Comparison of ENCODE assay signal across 16 cellular contexts in the genomic region with DNA sequence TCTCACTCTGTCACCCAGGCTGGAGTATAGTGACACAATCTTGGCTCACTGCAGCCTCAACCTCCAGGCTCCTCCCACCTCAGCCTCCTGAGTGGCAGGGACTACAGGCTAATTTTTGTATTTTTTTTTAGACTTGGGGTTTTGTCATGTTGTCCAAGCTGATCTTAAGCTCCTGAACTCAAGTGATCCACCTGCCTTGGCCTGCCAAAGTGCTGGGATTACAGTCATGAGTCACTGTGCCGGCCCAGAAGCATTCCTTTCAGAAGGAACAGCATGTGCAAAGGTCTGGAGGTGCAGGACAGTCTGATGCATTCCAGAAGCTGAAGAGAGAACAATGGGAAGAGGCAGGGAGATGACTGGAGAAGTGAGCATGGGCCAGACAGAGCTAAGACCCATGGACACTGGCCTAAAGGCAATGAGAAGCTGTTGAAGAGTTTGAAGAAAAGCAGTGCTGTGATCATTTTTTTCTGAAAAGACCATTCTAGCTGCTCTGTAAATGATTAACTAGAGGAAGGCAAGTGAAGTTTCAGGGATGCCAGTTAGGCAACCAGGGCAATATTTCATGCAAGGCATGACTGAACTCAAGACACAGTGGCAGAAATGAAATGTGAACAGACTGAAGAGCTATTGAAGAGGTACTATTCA. TPM values are rescaled to one million over a fixed set of nuclear protein-coding genes. Genes with fewer than 3 reads are reported as not detected.
DNase-seq lines count a peak whose midpoint lies in the region; ATAC-seq, FAIRE-seq and TF ChIP-seq lines count a peak whose summit lies in the region.
"Had no signal": no experiment of that assay in that cellular context is flagged by ENCODE, and none has a peak within 500 bp of the region (broad histone marks: within the 10 kb centered on the region; RNA-seq: fewer than 3 reads in every experiment).

No MANE protein-coding gene starts in this region.

- CTCF ChIA-PET in Caco-2 (lab: Charles Lee) (no interaction called here), HEK293 (lab: Yijun Ruan, JAX) (interaction anchor here (0.7 kb wide), 1 partner anchor 374 kb away, joined by 4 read pairs; no protein-coding TSS in a partner anchor), T-cell (lab: Charles Lee) (no interaction called here)

- H3K4me1 Mint-ChIP-seq in Caco-2 (ENCODE audit: low read depth, unreplicated experiment) (peaks cover 25% of the 10 kb centered on the region), astrocyte (ENCODE audit: low read depth, unreplicated experiment) (peaks cover 17% of the 10 kb centered on the region), T-cell (no peaks in the 10 kb centered on the region)
- H3K4me1 Mint-ChIP-seq: activated CD4-positive, alpha-beta T cell treated with anti-CD3 and anti-CD28 coated beads, Interleukin-2, amount 10 ng/mL, durations not matched to agents 7 days and 5 days; IgD-negative memory B cell had no signal

- peaks cover 54% of the 10 kb centered on the region for H3K36me3 Mint-ChIP-seq in Caco-2 (ENCODE audit: insufficient read depth, unreplicated experiment)
- H3K36me3 Mint-ChIP-seq in astrocyte (ENCODE audit: low read depth, unreplicated experiment): peaks cover 9% of the 10 kb centered on the region
- peaks cover 47% of the 10 kb centered on the region for H3K36me3 Mint-ChIP-seq in T-cell

- H3K27ac Mint-ChIP-seq in Caco-2 (ENCODE audit: unreplicated experiment) (peak overlapping the region; percentile 25), astrocyte (ENCODE audit: unreplicated experiment) (peak overlapping the region; percentile 5), T-cell (no peak overlapping the region)
- H3K27ac Mint-ChIP-seq: activated CD4-positive, alpha-beta T cell treated with anti-CD3 and anti-CD28 coated beads, Interleukin-2, amount 10 ng/mL, durations not matched to agents 7 days and 5 days; activated T-helper 1 cell treated with anti-CD3 and anti-CD28 coated beads, Interleukin-12 subunit alpha, Interleukin-12 subunit beta, Interleukin-2, Interleukin-4 antibody, amounts not matched to agents 30 ng/mL and 10 ng/mL and 1 ng/mL, durations not matched to agents 14 hours and 24 hours and 36 hours had no signal

- peak; percentile 38 to 56 for DNase-seq in Caco-2
- no peak for DNase-seq in astrocyte (ENCODE audit: low read depth)
- DNase-seq in right lobe of liver: peak in 1 of 3 donors; percentile 21
- no peak for DNase-seq in T-cell
- DNase-seq in NCI-H1048 (lab: John Stamatoyannopoulos, UW): no peak
- no peak for DNase-seq in WERI-Rb-1
- DNase-seq: activated CD4-positive, alpha-beta T cell treated with anti-CD3 and anti-CD28 coated beads, Interleukin-2, amount 10 ng/mL, durations not matched to agents 7 days and 5 days; aorta; naive thymus-derived CD4-positive, alpha-beta T cell; NCI-H187 treated with DMSO at 0.1 percent for 48 hours; NK-92 treated with Interleukin-12 subunit alpha and Interleukin-12 subunit beta, amount 100 ng/mL, for 24 hours had no signal

- peaks cover 6% of the 10 kb centered on the region; the same call in 1 of the 2 replicates for H3K9me3 ChIP-seq in Caco-2
- no peaks in the 10 kb centered on the region for H3K9me3 ChIP-seq in HEK293 (ENCODE audit: control insufficient read depth, insufficient read depth, low read depth, low read length)
- H3K9me3 ChIP-seq in astrocyte (ENCODE audit: insufficient read depth, low read depth, low read length): no peaks in the 10 kb centered on the region
- no peaks in the 10 kb centered on the region for H3K9me3 ChIP-seq in right lobe of liver
- H3K9me3 ChIP-seq in WERI-Rb-1 (ENCODE audit: severe bottlenecking): no peaks in the 10 kb centered on the region
- H3K9me3 ChIP-seq: upper lobe of left lung had no signal

- TF ChIP-seq POLR2A in right lobe of liver (IDR thresholded peaks at IDR 0.05): no peak

- peak; percentile 67 to 91 (median 85) for ATAC-seq in right lobe of liver
- no peak for ATAC-seq in GM21423 (IDR thresholded peaks at IDR 0.05; ENCODE audit: unreplicated experiment)
- no peak for ATAC-seq in T-cell (replicated peaks in 1 of 4)
- ATAC-seq: naive thymus-derived CD4-positive, alpha-beta T cell had no signal

- H3K4me2 ChIP-seq in astrocyte (ENCODE audit: low read length): no peak overlapping the region

- TF ChIP-seq CTCF in Caco-2 (IDR thresholded peaks at IDR 0.05; ENCODE audit: insufficient read depth in 1 of 2, low read depth in 1 of 2, low read length in 1 of 2, severe bottlenecking in 1 of 2, unreplicated experiment in 1 of 2) (no peak), HEK293 (tag by site-specific recombination; IDR thresholded peaks at IDR 0.05) (no peak), astrocyte (IDR thresholded peaks at IDR 0.05; ENCODE audit: insufficient read depth, low read depth, low read length) (no peak), right lobe of liver (IDR thresholded peaks at IDR 0.05) (no peak), WERI-Rb-1 (IDR thresholded peaks at IDR 0.05; ENCODE audit: low read depth, low read length) (no peak)

- intact Hi-C loops in Caco-2 (cut with micrococcal nuclease; ENCODE audit: unreplicated experiment): loop anchor here (1.0 kb wide), 1 partner anchor 44 kb away; no protein-coding TSS in a partner anchor
- intact Hi-C loops in right lobe of liver (cut with DNase I): no loop called here

- POLR2A ChIA-PET in Caco-2 (lab: Charles Lee) (no interaction called here), HEK293 (lab: Yijun Ruan, JAX) (interaction anchor here (2.3 kb wide), 1 partner anchor 110 kb away, joined by 8 read pairs; a partner anchor contains a TSS), T-cell (lab: Charles Lee) (interaction anchor here in 1 of 2 donors (0.7 kb wide), 1 partner anchor 172 kb away, joined by 3 read pairs; no protein-coding TSS in a partner anchor)

- H3K9me3 Mint-ChIP-seq in Caco-2 (ENCODE audit: unreplicated experiment) (peaks cover 20% of the 10 kb centered on the region), astrocyte (ENCODE audit: unreplicated experiment) (peaks cover 4% of the 10 kb centered on the region), T-cell (no peaks in the 10 kb centered on the region)
- H3K9me3 Mint-ChIP-seq: activated T-helper 1 cell treated with anti-CD3 and anti-CD28 coated beads, Interleukin-12 subunit alpha, Interleukin-12 subunit beta, Interleukin-2, Interleukin-4 antibody, amounts not matched to agents 30 ng/mL and 10 ng/mL and 1 ng/mL, durations not matched to agents 14 hours and 24 hours and 36 hours had no signal

- no peak overlapping the region for H3K9ac ChIP-seq in astrocyte (ENCODE audit: low read length)

- no peak overlapping the region for H3K27ac ChIP-seq in HEK293 (ENCODE audit: extremely low read depth, low read depth, low read length)
- no peak overlapping the region for H3K27ac ChIP-seq in astrocyte (ENCODE audit: low read depth, low read length)
- peak overlapping the region in 1 of 3 donors; percentile 48 for H3K27ac ChIP-seq in right lobe of liver
- no peak overlapping the region for H3K27ac ChIP-seq in WERI-Rb-1

- no TSS peak for BruUV-seq in Caco-2 (replicated peaks; lab: Mats Ljungman, UMichigan)

- H3K4me1 ChIP-seq in Caco-2 (peaks cover 35% of the 10 kb centered on the region), HEK293 (ENCODE audit: control insufficient read depth, insufficient read depth, low read length) (no peaks in the 10 kb centered on the region), astrocyte (ENCODE audit: insufficient read depth, low read length) (peaks cover 8% of the 10 kb centered on the region), right lobe of liver (peaks cover 0 to 23% (median 0%) of the 10 kb centered on the region in 4 donors)

- H2AFZ ChIP-seq in astrocyte (ENCODE audit: low read depth, low read length): no peak overlapping the region

- H3K27me3 Mint-ChIP-seq in Caco-2 (ENCODE audit: insufficient read depth, unreplicated experiment) (no peaks in the 10 kb centered on the region), astrocyte (ENCODE audit: low read depth, unreplicated experiment) (no peaks in the 10 kb centered on the region), T-cell (no peaks in the 10 kb centered on the region)
- H3K27me3 Mint-ChIP-seq: activated CD4-positive, alpha-beta T cell treated with anti-CD3 and anti-CD28 coated beads, Interleukin-2, amount 10 ng/mL, durations not matched to agents 7 days and 5 days; IgD-negative memory B cell; naive thymus-derived CD4-positive, alpha-beta T cell had no signal

- no peaks in the 10 kb centered on the region for H3K79me2 ChIP-seq in astrocyte (ENCODE audit: insufficient read depth, low read length)

- no peak for FAIRE-seq in astrocyte (lab: Jason Lieb, UNC)

- H3K36me3 ChIP-seq in Caco-2 (ENCODE audit: control insufficient read depth, insufficient read depth, low read length): no peaks in the 10 kb centered on the region
- peaks cover 0 to under 1% of the 10 kb centered on the region in 2 experiments; a peak in 2 of 3 replicates for H3K36me3 ChIP-seq in HEK293 (ENCODE audit: control insufficient read depth in 2 of 2, insufficient read depth in 1 of 2, low read length in 2 of 2)
- H3K36me3 ChIP-seq in astrocyte (ENCODE audit: insufficient read depth, low read length): no peaks in the 10 kb centered on the region
- no peaks in the 10 kb centered on the region for H3K36me3 ChIP-seq in right lobe of liver
- peaks cover 7% of the 10 kb centered on the region for H3K36me3 ChIP-seq in WERI-Rb-1

- no peaks in the 10 kb centered on the region for H3K27me3 ChIP-seq in Caco-2 (replicated peaks; ENCODE audit: control insufficient read depth, insufficient read depth, low read length)
- no peaks in the 10 kb centered on the region for H3K27me3 ChIP-seq in astrocyte (ENCODE audit: insufficient read depth, low read length)
- no peaks in the 10 kb centered on the region for H3K27me3 ChIP-seq in right lobe of liver
- H3K27me3 ChIP-seq in WERI-Rb-1 (ENCODE audit: insufficient read depth, low read depth, severe bottlenecking): no peaks in the 10 kb centered on the region
- H3K27me3 ChIP-seq: upper lobe of left lung had no signal

- 20% methylated on average over 1 of the region's 1 CpG for WGBS in right lobe of liver (ENCODE audit: insufficient coverage, low coverage, low lambda C conversion rate, missing lambda C conversion rate)

- no peaks in the 10 kb centered on the region for H4K20me1 ChIP-seq in astrocyte (ENCODE audit: insufficient read depth, low read length)

- no peak overlapping the region for H3K4me3 ChIP-seq in Caco-2 (ENCODE audit: low read depth, low read length)
- no peak overlapping the region for H3K4me3 ChIP-seq in HEK293 (ENCODE audit: low read depth, low read length)
- H3K4me3 ChIP-seq in astrocyte (ENCODE audit: insufficient read depth, low read depth, low read length): no peak overlapping the region
- H3K4me3 ChIP-seq in right lobe of liver: no peak overlapping the region
- no peak overlapping the region for H3K4me3 ChIP-seq in WERI-Rb-1 (ENCODE audit: low read depth, low read length)
- H3K4me3 ChIP-seq: upper lobe of left lung had no signal

- H3K4me3 Mint-ChIP-seq in Caco-2 (ENCODE audit: unreplicated experiment): peak overlapping the region; percentile 1
- no peak overlapping the region for H3K4me3 Mint-ChIP-seq in astrocyte (ENCODE audit: unreplicated experiment)
- H3K4me3 Mint-ChIP-seq in T-cell: no peak overlapping the region
- H3K4me3 Mint-ChIP-seq: activated CD4-positive, alpha-beta T cell treated with anti-CD3 and anti-CD28 coated beads, Interleukin-2, amount 10 ng/mL, durations not matched to agents 7 days and 5 days; activated T-helper 1 cell treated with anti-CD3 and anti-CD28 coated beads, Interleukin-12 subunit alpha, Interleukin-12 subunit beta, Interleukin-2, Interleukin-4 antibody, amounts not matched to agents 30 ng/mL and 10 ng/mL and 1 ng/mL, durations not matched to agents 14 hours and 24 hours and 36 hours; naive thymus-derived CD4-positive, alpha-beta T cell had no signal

RNA-seq across cellular contexts. Expression of a gene that starts 43.2 kb away (rescaled TPM):
- total RNA-seq in Caco-2 (2022) (52.1 and 53.5 TPM in 2 replicates), astrocyte (37.6 and 38.3 TPM in 2 replicates), right lobe of liver (10 to 100 TPM; 11.3 to 18.2 (median 13.9) TPM), T-cell (10 to 100 TPM; 20.8 to 27.8 (median 24.2) TPM)

Comparison
In these comparisons a context has a peak if more than half of its experiments do, and no peak if none do; other contexts are left out.
1. DNase-seq: peak in Caco-2 (2 of 2); none in astrocyte (single experiment), T-cell (0 of 34), NCI-H1048 (single experiment) and WERI-Rb-1 (single experiment).
2. H3K27ac Mint-ChIP-seq: peak in Caco-2 (single experiment) and astrocyte (single experiment); none in T-cell (0 of 2).
3. ATAC-seq: peak in right lobe of liver (4 of 4); none in GM21423 (single experiment) and T-cell (0 of 4).